8 cellular contexts compared by ENCODE assay signal in the genomic region with DNA sequence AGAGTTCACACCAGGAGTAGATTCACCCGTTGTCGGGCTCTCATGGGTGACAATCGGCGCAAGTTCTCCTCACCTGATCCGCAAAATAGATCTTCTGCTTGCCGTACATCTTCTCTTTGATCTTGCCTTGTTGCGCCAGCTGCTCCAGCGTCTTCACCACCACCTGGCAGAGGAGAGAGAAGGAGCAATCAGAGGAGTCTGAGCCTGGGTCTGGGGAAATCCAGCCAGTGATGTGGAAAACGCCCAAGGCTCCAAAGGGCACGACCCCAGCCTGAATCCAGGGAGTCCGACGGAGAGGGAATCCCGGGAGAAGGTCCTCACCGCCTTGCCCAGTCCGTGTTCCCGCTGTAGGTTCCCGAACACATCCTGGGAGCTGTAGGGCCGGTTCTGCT. TPM values are rescaled to one million over a fixed set of nuclear protein-coding genes. Genes with fewer than 3 reads are reported as not detected.
A peak's percentile ranks its signal among the peaks of the same experiment; 100 is the strongest.
DNase-seq lines count a peak whose midpoint lies in the region; ATAC-seq and TF ChIP-seq lines count a peak whose summit lies in the region.

No MANE protein-coding gene starts in this region.

- peaks cover 25% of the 10 kb centered on the region for H3K36me3 ChIP-seq in ACC112 (ENCODE audit: insufficient read depth, low read length)
- peaks cover 36 to 53% of the 10 kb centered on the region in 2 donors for H3K36me3 ChIP-seq in ascending aorta
- H3K36me3 ChIP-seq in lower lobe of right lung: peaks cover 58% of the 10 kb centered on the region
- H3K36me3 ChIP-seq in uterus: no peaks in the 10 kb centered on the region

- H3K27me3 ChIP-seq in ACC112 (ENCODE audit: insufficient read depth, low read length) (no peaks in the 10 kb centered on the region), ascending aorta (no peaks in the 10 kb centered on the region), lower lobe of right lung (ENCODE audit: low read depth) (no peaks in the 10 kb centered on the region), uterus (no peaks in the 10 kb centered on the region)

- H3K9me3 ChIP-seq in ascending aorta (no peaks in the 10 kb centered on the region), lower lobe of right lung (no peaks in the 10 kb centered on the region), uterus (no peaks in the 10 kb centered on the region)

- intact Hi-C loops in ascending aorta (cut with DNase I) (loop anchor here (2.0 to 10.0 kb wide), 3 partner anchors 22 to 248 kb away; partner anchors contain the start of genes BECN1 and NAGLU), lower lobe of right lung (cut with DNase I) (no loop called here), uterus (cut with DNase I; ENCODE audit: low total_unique reads) (loop anchor here (10.0 kb wide), 1 partner anchor 98 kb away; the partner anchor contains the start of gene PLEKHH3)

- peaks cover 42% of the 10 kb centered on the region for H3K79me2 ChIP-seq in ACC112 (ENCODE audit: control insufficient read depth, insufficient read depth, low read length, unreplicated experiment)

- no peak for TF ChIP-seq CTCF in HFF-Myc (IDR thresholded peaks at IDR 0.05; ENCODE audit: low read depth, low read length, missing control alignments)
- TF ChIP-seq CTCF in ascending aorta (IDR thresholded peaks at IDR 0.05): no peak
- no peak for TF ChIP-seq CTCF in lower lobe of right lung (IDR thresholded peaks at IDR 0.05)
- TF ChIP-seq CTCF in uterus (IDR thresholded peaks at IDR 0.05): no peak

- ATAC-seq in lower lobe of right lung (no peak), GM19397 (IDR thresholded peaks at IDR 0.05; ENCODE audit: unreplicated experiment) (no peak)

- DNase-seq in HFF-Myc (ENCODE audit: extremely low read depth, low read depth) (no peak), ascending aorta (ENCODE audit: low spot score in 2 of 2) (no peak), lower lobe of right lung (no peak), uterus (no peak), glomerular visceral epithelial cell (ENCODE audit: extremely low spot score) (no peak), NCI-H2029 treated with DMSO at 0.1 percent for 48 hours (lab: John Stamatoyannopoulos, UW) (no peak)

- H3K27ac ChIP-seq in ACC112 (ENCODE audit: low read depth, low read length): peak overlapping the region; percentile 74
- H3K27ac ChIP-seq in ascending aorta: peak overlapping the region; percentile 68 to 78
- H3K27ac ChIP-seq in lower lobe of right lung: peak overlapping the region; percentile 90
- H3K27ac ChIP-seq in uterus: peak overlapping the region; percentile 61 to 73

- H2AFZ ChIP-seq in ACC112 (ENCODE audit: low read length, unreplicated experiment): no peak overlapping the region

- H3K4me1 ChIP-seq in ACC112 (ENCODE audit: control insufficient read depth, insufficient read depth, low read length, unreplicated experiment): peaks cover 18% of the 10 kb centered on the region
- peaks cover 5 to 12% of the 10 kb centered on the region in 2 donors for H3K4me1 ChIP-seq in ascending aorta
- peaks cover 23% of the 10 kb centered on the region for H3K4me1 ChIP-seq in lower lobe of right lung
- H3K4me1 ChIP-seq in uterus: peaks cover 0 to 12% of the 10 kb centered on the region in 2 donors

- H3K4me3 ChIP-seq in ACC112 (ENCODE audit: low read depth, low read length): peak overlapping the region; percentile 94
- H3K4me3 ChIP-seq in HFF-Myc (replicated peaks; ENCODE audit: low read depth, low read length): peak overlapping the region; percentile 90
- peak overlapping the region; percentile 68 to 76 for H3K4me3 ChIP-seq in ascending aorta
- peak overlapping the region; percentile 84 for H3K4me3 ChIP-seq in lower lobe of right lung
- H3K4me3 ChIP-seq in uterus: peak overlapping the region; percentile 43 to 65

- TF ChIP-seq POLR2A in uterus (IDR thresholded peaks at IDR 0.05): no peak

RNA-seq across cellular contexts. Expression of gene PSMC3IP, which starts 0.4 kb away (rescaled TPM):
- total RNA-seq in ascending aorta (2.9 TPM), lower lobe of right lung (4.8 TPM), uterus (10 to 100 TPM in 1 of 4 donors, 1 to 10 TPM in 3; 2.8 to 16.5 (median 5.0) TPM)

RNA-seq across cellular contexts. Expression of gene MLX, which starts 10.2 kb away (rescaled TPM):
- total RNA-seq in ascending aorta: 15.8 TPM
- total RNA-seq in lower lobe of right lung: 70.5 TPM
- 10 to 100 TPM in 3 of 4 donors, 1 to 10 TPM in 1; 6.9 to 50.0 (median 35.1) TPM for total RNA-seq in uterus

RNA-seq across cellular contexts. Expression of gene COASY, which starts 15.2 kb away (rescaled TPM):
- total RNA-seq in ascending aorta (10.9 TPM), lower lobe of right lung (65.8 TPM), uterus (10 to 100 TPM in 3 of 4 donors, 1 to 10 TPM in 1; 2.6 to 42.6 (median 16.1) TPM)

RNA-seq across cellular contexts. Expression of gene HSD17B1, which starts 24.4 kb away (rescaled TPM):
- total RNA-seq in ascending aorta (not detected), lower lobe of right lung (2.2 TPM), uterus (1 to 10 TPM in 1 of 4 donors, under 1 TPM in 1, not detected in 2; 0.35 to 3.1 TPM)

RNA-seq across cellular contexts. Expression of gene RETREG3, which starts 32.0 kb away (rescaled TPM):
- total RNA-seq in ascending aorta: 51.3 TPM
- total RNA-seq in lower lobe of right lung: 70.7 TPM
- 10 to 100 TPM; 12.6 to 72.7 (median 46.3) TPM for total RNA-seq in uterus
